Comparison of ENCODE assay signal across 1 cellular context in the genomic region with DNA sequence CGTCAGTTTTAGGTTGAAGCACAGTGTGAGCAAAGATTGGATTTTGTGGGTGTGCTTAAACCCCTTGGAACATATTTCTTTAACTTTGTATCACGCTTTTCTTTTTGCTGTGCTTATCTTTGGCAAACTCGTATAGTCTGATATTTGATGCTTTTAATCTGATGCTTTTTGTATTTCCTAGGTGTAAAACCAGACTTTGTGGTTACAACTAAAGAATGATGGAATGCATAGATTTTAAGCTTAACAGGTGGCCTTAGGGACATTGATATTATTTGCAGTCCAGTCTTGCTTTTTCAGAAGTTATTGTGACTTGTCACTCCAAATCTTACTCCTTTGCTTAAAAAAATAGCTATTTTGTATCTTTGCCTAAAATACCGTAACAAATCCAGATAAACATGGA.
TF ChIP-seq lines count a peak whose summit lies in the region.

No MANE protein-coding gene starts in this region.

TF ChIP-seq in HepG2, 621 proteins besides CTCF, POLR2A, EP300 and RAD21:
- TF ChIP-seq SP5 (CRISPR knock-in tag; IDR thresholded peaks at IDR 0.05; ENCODE audit: borderline replicate concordance, low read depth) (no peak), HCFC1 (IDR thresholded peaks at IDR 0.05; ENCODE audit: low read depth, low read length) (no peak), ZFP37 (CRISPR knock-in tag; IDR thresholded peaks at IDR 0.05; ENCODE audit: borderline replicate concordance) (no peak), ZC3H13 (CRISPR knock-in tag; IDR thresholded peaks at IDR 0.05) (no peak), ISL2 (CRISPR knock-in tag; IDR thresholded peaks at IDR 0.05) (no peak), ZMAT3 (CRISPR knock-in tag; conservative IDR thresholded peaks at IDR 0.05) (no peak), SMC3 (IDR thresholded peaks at IDR 0.05; ENCODE audit: low read length) (no peak), YY1 (IDR thresholded peaks at IDR 0.05; ENCODE audit: insufficient read depth, insufficient replicate concordance, low read depth, low read length) (no peak), ZNF660 (CRISPR knock-in tag; IDR thresholded peaks at IDR 0.05; ENCODE audit: borderline replicate concordance, low read depth) (no peak)
- TF ChIP-seq, protein P1, sequence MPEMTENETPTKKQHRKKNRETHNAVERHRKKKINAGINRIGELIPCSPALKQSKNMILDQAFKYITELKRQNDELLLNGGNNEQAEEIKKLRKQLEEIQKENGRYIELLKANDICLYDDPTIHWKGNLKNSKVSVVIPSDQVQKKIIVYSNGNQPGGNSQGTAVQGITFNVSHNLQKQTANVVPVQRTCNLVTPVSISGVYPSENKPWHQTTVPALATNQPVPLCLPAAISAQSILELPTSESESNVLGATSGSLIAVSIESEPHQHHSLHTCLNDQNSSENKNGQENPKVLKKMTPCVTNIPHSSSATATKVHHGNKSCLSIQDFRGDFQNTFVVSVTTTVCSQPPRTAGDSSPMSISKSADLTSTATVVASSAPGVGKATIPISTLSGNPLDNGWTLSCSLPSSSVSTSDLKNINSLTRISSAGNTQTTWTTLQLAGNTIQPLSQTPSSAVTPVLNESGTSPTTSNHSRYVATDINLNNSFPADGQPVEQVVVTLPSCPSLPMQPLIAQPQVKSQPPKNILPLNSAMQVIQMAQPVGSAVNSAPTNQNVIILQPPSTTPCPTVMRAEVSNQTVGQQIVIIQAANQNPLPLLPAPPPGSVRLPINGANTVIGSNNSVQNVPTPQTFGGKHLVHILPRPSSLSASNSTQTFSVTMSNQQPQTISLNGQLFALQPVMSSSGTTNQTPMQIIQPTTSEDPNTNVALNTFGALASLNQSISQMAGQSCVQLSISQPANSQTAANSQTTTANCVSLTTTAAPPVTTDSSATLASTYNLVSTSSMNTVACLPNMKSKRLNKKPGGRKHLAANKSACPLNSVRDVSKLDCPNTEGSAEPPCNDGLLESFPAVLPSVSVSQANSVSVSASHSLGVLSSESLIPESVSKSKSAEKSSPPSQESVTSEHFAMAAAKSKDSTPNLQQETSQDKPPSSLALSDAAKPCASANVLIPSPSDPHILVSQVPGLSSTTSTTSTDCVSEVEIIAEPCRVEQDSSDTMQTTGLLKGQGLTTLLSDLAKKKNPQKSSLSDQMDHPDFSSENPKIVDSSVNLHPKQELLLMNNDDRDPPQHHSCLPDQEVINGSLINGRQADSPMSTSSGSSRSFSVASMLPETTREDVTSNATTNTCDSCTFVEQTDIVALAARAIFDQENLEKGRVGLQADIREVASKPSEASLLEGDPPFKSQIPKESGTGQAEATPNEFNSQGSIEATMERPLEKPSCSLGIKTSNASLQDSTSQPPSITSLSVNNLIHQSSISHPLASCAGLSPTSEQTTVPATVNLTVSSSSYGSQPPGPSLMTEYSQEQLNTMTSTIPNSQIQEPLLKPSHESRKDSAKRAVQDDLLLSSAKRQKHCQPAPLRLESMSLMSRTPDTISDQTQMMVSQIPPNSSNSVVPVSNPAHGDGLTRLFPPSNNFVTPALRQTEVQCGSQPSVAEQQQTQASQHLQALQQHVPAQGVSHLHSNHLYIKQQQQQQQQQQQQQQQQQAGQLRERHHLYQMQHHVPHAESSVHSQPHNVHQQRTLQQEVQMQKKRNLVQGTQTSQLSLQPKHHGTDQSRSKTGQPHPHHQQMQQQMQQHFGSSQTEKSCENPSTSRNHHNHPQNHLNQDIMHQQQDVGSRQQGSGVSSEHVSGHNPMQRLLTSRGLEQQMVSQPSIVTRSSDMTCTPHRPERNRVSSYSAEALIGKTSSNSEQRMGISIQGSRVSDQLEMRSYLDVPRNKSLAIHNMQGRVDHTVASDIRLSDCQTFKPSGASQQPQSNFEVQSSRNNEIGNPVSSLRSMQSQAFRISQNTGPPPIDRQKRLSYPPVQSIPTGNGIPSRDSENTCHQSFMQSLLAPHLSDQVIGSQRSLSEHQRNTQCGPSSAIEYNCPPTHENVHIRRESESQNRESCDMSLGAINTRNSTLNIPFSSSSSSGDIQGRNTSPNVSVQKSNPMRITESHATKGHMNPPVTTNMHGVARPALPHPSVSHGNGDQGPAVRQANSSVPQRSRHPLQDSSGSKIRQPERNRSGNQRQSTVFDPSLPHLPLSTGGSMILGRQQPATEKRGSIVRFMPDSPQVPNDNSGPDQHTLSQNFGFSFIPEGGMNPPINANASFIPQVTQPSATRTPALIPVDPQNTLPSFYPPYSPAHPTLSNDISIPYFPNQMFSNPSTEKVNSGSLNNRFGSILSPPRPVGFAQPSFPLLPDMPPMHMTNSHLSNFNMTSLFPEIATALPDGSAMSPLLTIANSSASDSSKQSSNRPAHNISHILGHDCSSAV (CRISPR knock-in tag; IDR thresholded peaks at IDR 0.05; ENCODE audit: borderline replicate concordance), result no peak
